In the genomic region with DNA sequence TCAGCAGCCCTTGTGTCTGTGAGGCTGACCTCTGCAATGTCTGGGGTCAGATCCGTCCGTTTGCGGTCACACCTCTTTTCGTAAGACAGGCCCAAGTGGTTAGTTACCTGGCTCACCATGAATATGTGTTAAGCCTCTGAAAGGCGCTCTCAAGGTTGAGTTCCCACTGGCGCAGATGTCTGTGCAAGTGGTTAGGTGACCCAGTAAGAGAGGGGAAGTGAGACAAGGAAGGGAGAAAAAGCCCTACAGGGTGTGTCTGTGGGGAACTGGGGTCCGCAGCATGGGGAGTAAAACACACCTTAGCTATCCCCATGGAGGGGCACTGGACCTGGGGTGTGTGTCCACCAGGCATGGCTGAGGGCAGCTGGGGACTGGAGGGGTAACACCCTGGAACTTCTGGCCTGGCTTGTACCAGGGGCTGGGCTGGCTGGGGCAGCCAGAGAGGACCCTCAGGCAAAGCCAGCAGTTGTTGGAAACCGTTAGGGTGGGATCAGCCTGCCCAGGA, we compare ENCODE assay signal across 9 cellular contexts.
DNase-seq lines count a peak whose midpoint lies in the region; ATAC-seq and TF ChIP-seq lines count a peak whose summit lies in the region.
"Had no signal": no experiment of that assay in that cellular context is flagged by ENCODE, and none has a peak within 500 bp of the region (broad histone marks: within the 10 kb centered on the region; RNA-seq: fewer than 3 reads in every experiment).

No MANE protein-coding gene starts in this region.

- H3K4me1 ChIP-seq in thoracic aorta (ENCODE audit: control insufficient read depth in 1 of 2, low read depth in 2 of 2): peaks cover 27 to 63% of the 10 kb centered on the region in 2 donors

- H3K27me3 Mint-ChIP-seq in MCF 10A (ENCODE audit: insufficient read depth, unreplicated experiment): no peaks in the 10 kb centered on the region
- H3K27me3 Mint-ChIP-seq in activated T-cell treated with anti-CD3 and anti-CD28 coated beads, Interleukin-2, amount 50 U/mL, for 4 hours (ENCODE audit: low read depth): peaks cover 23% of the 10 kb centered on the region
- H3K27me3 Mint-ChIP-seq in activated T-cell treated with anti-CD3 and anti-CD28 coated beads, Interleukin-2, amount 50 U/mL, for 72 hours (ENCODE audit: low read depth): peaks cover 63% of the 10 kb centered on the region

- CTCF ChIA-PET in MCF 10A (lab: Yijun Ruan, JAX): interaction anchor here (0.6 to 0.7 kb wide), 2 partner anchors 46 to 83 kb away, joined by 3 read pairs; no protein-coding TSS in a partner anchor

- intact Hi-C loops in MCF 10A (cut with micrococcal nuclease): no loop called here

- peaks cover 17% of the 10 kb centered on the region for H3K4me1 Mint-ChIP-seq in MCF 10A (ENCODE audit: insufficient read depth, unreplicated experiment)
- H3K4me1 Mint-ChIP-seq in activated T-cell treated with anti-CD3 and anti-CD28 coated beads, Interleukin-2, amount 50 U/mL, for 4 hours (ENCODE audit: low read depth): peaks cover 11% of the 10 kb centered on the region
- H3K4me1 Mint-ChIP-seq in activated T-cell treated with anti-CD3 and anti-CD28 coated beads, Interleukin-2, amount 50 U/mL, for 72 hours (ENCODE audit: low read depth): peaks cover 23% of the 10 kb centered on the region

- POLR2A ChIA-PET in MCF 10A (lab: Yijun Ruan, JAX): no interaction called here

- TF ChIP-seq CTCF in MCF 10A (IDR thresholded peaks at IDR 0.05; ENCODE audit: unreplicated experiment) (no peak), thoracic aorta (IDR thresholded peaks at IDR 0.05) (no peak)

- no peaks in the 10 kb centered on the region for H3K9me3 Mint-ChIP-seq in MCF 10A (ENCODE audit: unreplicated experiment)
- no peaks in the 10 kb centered on the region for H3K9me3 Mint-ChIP-seq in activated T-cell treated with anti-CD3 and anti-CD28 coated beads, Interleukin-2, amount 50 U/mL, for 4 hours
- no peaks in the 10 kb centered on the region for H3K9me3 Mint-ChIP-seq in activated T-cell treated with anti-CD3 and anti-CD28 coated beads, Interleukin-2, amount 50 U/mL, for 72 hours

- peak overlapping the region; percentile 77 for H3K27ac Mint-ChIP-seq in MCF 10A (ENCODE audit: low read depth, unreplicated experiment)
- no peak overlapping the region for H3K27ac Mint-ChIP-seq in activated T-cell treated with anti-CD3 and anti-CD28 coated beads, Interleukin-2, amount 50 U/mL, for 72 hours

- peak; percentile 92 for ATAC-seq in GM19455 (IDR thresholded peaks at IDR 0.05; ENCODE audit: unreplicated experiment)
- ATAC-seq in HG03196 (IDR thresholded peaks at IDR 0.05; ENCODE audit: unreplicated experiment): peak; percentile 91
- ATAC-seq in thoracic aorta (ENCODE audit: insufficient number of reproducible peaks, low FRiP score, low read depth): no peak
- no peak for ATAC-seq in activated T-cell treated with anti-CD3 and anti-CD28 coated beads, Interleukin-2, amount 50 U/mL, for 4 hours
- ATAC-seq in activated T-cell treated with anti-CD3 and anti-CD28 coated beads, Interleukin-2, amount 50 U/mL, for 72 hours (replicated peaks in 1 of 2): no peak

- peak overlapping the region; percentile 52 to 57 for H3K27ac ChIP-seq in thoracic aorta

- H3K4me3 Mint-ChIP-seq in MCF 10A (ENCODE audit: unreplicated experiment): peak overlapping the region; percentile 16
- no peak overlapping the region for H3K4me3 Mint-ChIP-seq in activated T-cell treated with anti-CD3 and anti-CD28 coated beads, Interleukin-2, amount 50 U/mL, for 4 hours
- peak overlapping the region in 1 of 2 donors; percentile 73 for H3K4me3 Mint-ChIP-seq in activated T-cell treated with anti-CD3 and anti-CD28 coated beads, Interleukin-2, amount 50 U/mL, for 72 hours

- H3K9me3 ChIP-seq in thoracic aorta: no peaks in the 10 kb centered on the region
- H3K9me3 ChIP-seq: right lobe of liver had no signal

- H3K27me3 ChIP-seq in thoracic aorta (replicated peaks; ENCODE audit: insufficient read depth): no peaks in the 10 kb centered on the region
- H3K27me3 ChIP-seq: right lobe of liver had no signal

- no peaks in the 10 kb centered on the region for H3K36me3 ChIP-seq in thoracic aorta

- DNase-seq in MCF 10A (ENCODE audit: unreplicated experiment): no peak
- DNase-seq in thoracic aorta (ENCODE audit: low spot score): no peak
- no peak for DNase-seq in DMS53 (lab: John Stamatoyannopoulos, UW)
- DNase-seq in activated T-cell treated with anti-CD3 and anti-CD28 coated beads, Interleukin-2, amount 50 U/mL, for 4 hours: no peak
- no peak for DNase-seq in activated T-cell treated with anti-CD3 and anti-CD28 coated beads, Interleukin-2, amount 50 U/mL, for 72 hours
- no peak for DNase-seq in NCI-H82 treated with DMSO at 0.1 percent for 48 hours (lab: John Stamatoyannopoulos, UW; ENCODE audit: unreplicated experiment)

- H3K36me3 Mint-ChIP-seq in MCF 10A (ENCODE audit: insufficient read depth, unreplicated experiment): no peaks in the 10 kb centered on the region
- no peaks in the 10 kb centered on the region for H3K36me3 Mint-ChIP-seq in activated T-cell treated with anti-CD3 and anti-CD28 coated beads, Interleukin-2, amount 50 U/mL, for 4 hours (ENCODE audit: insufficient read depth)
- no peaks in the 10 kb centered on the region for H3K36me3 Mint-ChIP-seq in activated T-cell treated with anti-CD3 and anti-CD28 coated beads, Interleukin-2, amount 50 U/mL, for 72 hours (ENCODE audit: insufficient read depth in 2 of 2)

- peak overlapping the region; percentile 60 for H3K4me3 ChIP-seq in thoracic aorta
- H3K4me3 ChIP-seq: right lobe of liver had no signal

- BruUV-seq in MCF 10A (replicated peaks; lab: Mats Ljungman, UMichigan): no TSS peak

Comparison
In these comparisons a context has a peak if more than half of its experiments do, and no peak if none do; other contexts are left out.
1. ATAC-seq: peak in GM19455 (single experiment) and HG03196 (single experiment); none in thoracic aorta (single experiment), activated T-cell treated with anti-CD3 and anti-CD28 coated beads, Interleukin-2, amount 50 U/mL, for 4 hours (0 of 2) and activated T-cell treated with anti-CD3 and anti-CD28 coated beads, Interleukin-2, amount 50 U/mL, for 72 hours (0 of 2).